12 cellular contexts compared by ENCODE assay signal in genomic region chr2:58237741-58238140, GRCh38. TPM values are rescaled to one million over a fixed set of nuclear protein-coding genes. Genes with fewer than 3 reads are reported as not detected.
A peak's percentile ranks its signal among the peaks of the same experiment; 100 is the strongest.
DNase-seq lines count a peak whose midpoint lies in the region; ATAC-seq, FAIRE-seq and TF ChIP-seq lines count a peak whose summit lies in the region.
"Had no signal": no experiment of that assay in that cellular context is flagged by ENCODE, and none has a peak within 500 bp of the region (broad histone marks: within the 10 kb centered on the region; RNA-seq: fewer than 3 reads in every experiment).

No MANE protein-coding gene starts in this region.

- H3K4me1 ChIP-seq in adrenal gland (replicated peaks in 1 of 2) (peaks cover 0 to 48% of the 10 kb centered on the region in 2 donors), pancreas (peaks cover 4 to 28% (median 9%) of the 10 kb centered on the region in 3 donors)

- H3K27ac ChIP-seq in adrenal gland (no peak overlapping the region), pancreas (no peak overlapping the region)
- H3K27ac ChIP-seq: GM23248 had no signal

- FAIRE-seq in pancreas (lab: Jason Lieb, UNC), result no peak

- TF ChIP-seq CTCF in adrenal gland (IDR thresholded peaks at IDR 0.05) (no peak), pancreas (IDR thresholded peaks at IDR 0.05) (no peak)

- H3K9me3 ChIP-seq in adrenal gland (replicated peaks in 1 of 3), result no peaks in the 10 kb centered on the region
- H3K9me3 ChIP-seq in pancreas, result no peaks in the 10 kb centered on the region

- DNase-seq in GF-D8 (lab: John Stamatoyannopoulos, UW) (peak; percentile 19), OCI-M2 (lab: John Stamatoyannopoulos, UW; ENCODE audit: unreplicated experiment) (peak; percentile 15), inferior parietal cortex (ENCODE audit: extremely low spot score) (peak; percentile 45), adrenal gland (no peak), pancreas (no peak)
- DNase-seq in natural killer cell treated with Interleukin-12 subunit alpha and Interleukin-12 subunit beta and Interleukin-15 and Interleukin-18, amount 100 ng/mL, for 72 hours (ENCODE audit: low spot score), result no peak
- DNase-seq: activated naive CD8-positive, alpha-beta T cell treated with anti-CD3 and anti-CD28 coated beads, Interleukin-2, amount 50 U/mL, for 24 hours; glutamatergic neuron; GM23248; left ventricle myocardium superior had no signal

- ATAC-seq in GM21786 (IDR thresholded peaks at IDR 0.05; ENCODE audit: unreplicated experiment) (peak; percentile 30), pancreas (no peak)
- ATAC-seq in natural killer cell treated with Interleukin-12 subunit alpha and Interleukin-12 subunit beta and Interleukin-15 and Interleukin-18, amount 100 ng/mL, for 72 hours, result no peak
- ATAC-seq: activated naive CD8-positive, alpha-beta T cell treated with anti-CD3 and anti-CD28 coated beads, Interleukin-2, amount 50 U/mL, for 24 hours; left ventricle myocardium superior; stimulated activated memory B cell treated with anti-CD40 and anti-IgM and Interleukin-4, amounts not matched to agents 10 μg/mL and 1 μg/mL and 100 μg/mL, for 72 hours had no signal

- H3K4me3 ChIP-seq in adrenal gland (no peak overlapping the region), pancreas (no peak overlapping the region)
- H3K4me3 ChIP-seq: GM23248 had no signal

- intact Hi-C loops in adrenal gland (cut with DNase I), result no loop called here
- intact Hi-C loops in pancreas (cut with DNase I), result no loop called here

- no peak for TF ChIP-seq POLR2A in adrenal gland (IDR thresholded peaks at IDR 0.05)

- H3K27me3 Mint-ChIP-seq in natural killer cell treated with Interleukin-12 subunit alpha and Interleukin-12 subunit beta and Interleukin-15 and Interleukin-18, amount 100 ng/mL, for 72 hours, result no peaks in the 10 kb centered on the region
- H3K27me3 Mint-ChIP-seq: stimulated activated memory B cell treated with anti-CD40 and anti-IgM and Interleukin-4, amounts not matched to agents 10 μg/mL and 1 μg/mL and 100 μg/mL, for 72 hours had no signal

- H3K27ac Mint-ChIP-seq in natural killer cell treated with Interleukin-12 subunit alpha and Interleukin-12 subunit beta and Interleukin-15 and Interleukin-18, amount 100 ng/mL, for 72 hours, result no peak overlapping the region
- H3K27ac Mint-ChIP-seq: activated naive CD8-positive, alpha-beta T cell treated with anti-CD3 and anti-CD28 coated beads, Interleukin-2, amount 50 U/mL, for 24 hours; stimulated activated memory B cell treated with anti-CD40 and anti-IgM and Interleukin-4, amounts not matched to agents 10 μg/mL and 1 μg/mL and 100 μg/mL, for 72 hours had no signal

- no peaks in the 10 kb centered on the region for H3K36me3 Mint-ChIP-seq in natural killer cell treated with Interleukin-12 subunit alpha and Interleukin-12 subunit beta and Interleukin-15 and Interleukin-18, amount 100 ng/mL, for 72 hours

- no peaks in the 10 kb centered on the region for H3K27me3 ChIP-seq in adrenal gland
- H3K27me3 ChIP-seq in pancreas, result no peaks in the 10 kb centered on the region

- H3K36me3 ChIP-seq in adrenal gland (replicated peaks in 1 of 2), result no peaks in the 10 kb centered on the region
- no peaks in the 10 kb centered on the region for H3K36me3 ChIP-seq in pancreas

- H3K4me1 Mint-ChIP-seq in natural killer cell treated with Interleukin-12 subunit alpha and Interleukin-12 subunit beta and Interleukin-15 and Interleukin-18, amount 100 ng/mL, for 72 hours (ENCODE audit: low read depth in 2 of 2), result peaks cover 27 to 43% of the 10 kb centered on the region in 2 donors

- H3K9me3 Mint-ChIP-seq in natural killer cell treated with Interleukin-12 subunit alpha and Interleukin-12 subunit beta and Interleukin-15 and Interleukin-18, amount 100 ng/mL, for 72 hours, result no peaks in the 10 kb centered on the region
- H3K9me3 Mint-ChIP-seq: activated naive CD8-positive, alpha-beta T cell treated with anti-CD3 and anti-CD28 coated beads, Interleukin-2, amount 50 U/mL, for 24 hours; stimulated activated memory B cell treated with anti-CD40 and anti-IgM and Interleukin-4, amounts not matched to agents 10 μg/mL and 1 μg/mL and 100 μg/mL, for 72 hours had no signal

- no peak overlapping the region for H3K4me3 Mint-ChIP-seq in natural killer cell treated with Interleukin-12 subunit alpha and Interleukin-12 subunit beta and Interleukin-15 and Interleukin-18, amount 100 ng/mL, for 72 hours
- H3K4me3 Mint-ChIP-seq: activated naive CD8-positive, alpha-beta T cell treated with anti-CD3 and anti-CD28 coated beads, Interleukin-2, amount 50 U/mL, for 24 hours had no signal

RNA-seq across cellular contexts. Expression of gene FANCL, which starts 3.4 kb away (rescaled TPM):
- total RNA-seq in natural killer cell treated with Interleukin-12 subunit alpha and Interleukin-12 subunit beta and Interleukin-15 and Interleukin-18, amount 100 ng/mL, for 72 hours, result 10 to 100 TPM; 17.6 to 28.0 TPM
- 10 to 100 TPM; 25.7 to 87.1 (median 44.1) TPM for total RNA-seq in adrenal gland
- 10 to 100 TPM; 44.8 to 99.7 (median 72.8) TPM for polyA plus RNA-seq in adrenal gland
- total RNA-seq in pancreas, result 10 to 100 TPM in 4 of 6 donors, 1 to 10 TPM in 2; 9.0 to 15.9 (median 11.2) TPM
- polyA plus RNA-seq in pancreas, result 10 to 100 TPM; 20.9 to 25.8 TPM

Comparison
In these comparisons a context has a peak if more than half of its experiments do, and no peak if none do; other contexts are left out.
1. DNase-seq: peak in GF-D8 (single experiment), OCI-M2 (single experiment) and inferior parietal cortex (single experiment); none in natural killer cell treated with Interleukin-12 subunit alpha and Interleukin-12 subunit beta and Interleukin-15 and Interleukin-18, amount 100 ng/mL, for 72 hours (single experiment), adrenal gland (0 of 7) and pancreas (0 of 6).